In the genomic region with DNA sequence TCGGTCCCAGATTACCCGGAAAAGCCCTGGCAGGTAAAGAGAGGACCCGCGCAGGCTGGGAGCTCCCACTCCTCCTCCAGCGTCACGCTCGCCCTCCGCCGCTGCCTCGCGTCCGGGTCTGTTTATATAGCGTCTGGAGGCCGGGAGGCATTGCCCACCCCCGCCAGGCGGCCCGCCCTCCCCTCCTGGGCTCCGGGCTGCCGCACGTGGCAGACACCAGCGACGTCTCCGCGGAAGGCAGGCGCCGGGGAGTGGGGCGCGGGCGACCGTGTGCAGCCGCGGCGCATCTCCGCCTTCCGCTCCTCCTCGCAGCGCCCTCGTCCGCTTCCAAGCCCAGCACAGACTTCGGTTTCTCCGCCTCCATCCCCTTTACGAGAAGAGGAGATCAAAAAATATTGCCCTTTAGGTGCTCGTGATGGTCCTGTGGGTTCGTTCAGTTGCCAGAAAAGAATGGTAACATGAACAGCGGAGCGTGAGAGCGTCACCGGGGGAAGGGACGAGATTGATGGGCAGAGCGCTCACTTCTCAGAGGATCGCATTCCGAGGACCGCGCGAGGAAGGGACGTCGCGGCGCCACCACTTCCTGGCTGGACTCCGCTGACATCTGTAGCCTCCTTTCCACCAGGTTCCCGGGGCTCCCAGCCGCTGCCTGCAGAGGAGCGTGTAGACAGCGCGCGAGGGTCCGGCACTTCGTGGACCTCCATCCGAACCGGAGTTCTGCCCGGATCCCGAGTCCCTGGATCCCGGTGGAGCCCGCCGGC, we compare ENCODE assay signal across 8 cellular contexts. TPM values are rescaled to one million over a fixed set of nuclear protein-coding genes. Genes with fewer than 3 reads are reported as not detected.
DNase-seq lines count a peak whose midpoint lies in the region; ATAC-seq, FAIRE-seq and TF ChIP-seq lines count a peak whose summit lies in the region.

Gene GALNTL6, plus strand, starts transcription at position 210 of the 761 bp plus-strand sequence.

- H3K27me3 ChIP-seq in Karpas-422 (ENCODE audit: low read length): no peaks in the 10 kb centered on the region

- no peaks in the 10 kb centered on the region for H3K79me2 ChIP-seq in Karpas-422 (ENCODE audit: low read length)

- H2AFZ ChIP-seq in Karpas-422 (ENCODE audit: low read length): no peak within 1 kb of the TSS

- TF ChIP-seq EP300 in A549 (IDR thresholded peaks at IDR 0.05): no peak

- POLR2A ChIA-PET in A549 (lab: Yijun Ruan, JAX): no interaction called here

- CTCF ChIA-PET in A549 (lab: Yijun Ruan, JAX): no interaction called here

- no peak for TF ChIP-seq POLR2A in A549 (IDR thresholded peaks at IDR 0.05; ENCODE audit: low read length)

- no peak for FAIRE-seq in A549 (lab: Jason Lieb, UNC)

- no peak within 1 kb of the TSS for H3K9ac ChIP-seq in Karpas-422 (ENCODE audit: low read length)

- no peaks in the 10 kb centered on the region for H4K20me1 ChIP-seq in Karpas-422 (ENCODE audit: insufficient read depth, low read depth, low read length)

- H3K4me2 ChIP-seq in A549 (peak within 1 kb of the TSS; percentile 94), Karpas-422 (ENCODE audit: low read depth, low read length, poor library complexity, severe bottlenecking) (no peak within 1 kb of the TSS)

- H3K9me3 ChIP-seq in A549 (peaks cover 2% of the 10 kb centered on the region; the same call in 1 of the 3 replicates), Karpas-422 (ENCODE audit: low read length) (no peaks in the 10 kb centered on the region)

- H3K27ac ChIP-seq in A549 (peak within 1 kb of the TSS; percentile 35; a peak in 4 of 6 replicates), Karpas-422 (ENCODE audit: low read length) (no peak within 1 kb of the TSS)

- H3K4me3 ChIP-seq in A549 (peak within 1 kb of the TSS; percentile 60), fibroblast of villous mesenchyme (ENCODE audit: low read depth, low read length) (no peak within 1 kb of the TSS), Karpas-422 (ENCODE audit: low read length) (no peak within 1 kb of the TSS)

- H3K36me3 ChIP-seq in Karpas-422 (ENCODE audit: insufficient read depth, low read length): no peaks in the 10 kb centered on the region

- ATAC-seq in A549: peak; percentile 81 to 86
- peak; percentile 57 for ATAC-seq in GM21360 (IDR thresholded peaks at IDR 0.05; ENCODE audit: unreplicated experiment)

- DNase-seq in A549 (ENCODE audit: low read depth in 1 of 2, low spot score in 1 of 2) (peak in 1 of 2 experiments; percentile 6), NCI-H748 (lab: John Stamatoyannopoulos, UW; ENCODE audit: unreplicated experiment) (peak; percentile 75), fibroblast of villous mesenchyme (ENCODE audit: low read depth) (peak; percentile 1), retina (peak; percentile 84), Karpas-422 (no peak)
- DNase-seq in activated CD4-positive, alpha-beta T cell treated with anti-CD3 and anti-CD28 coated beads, Interleukin-2, amount 50 U/mL, for 4 hours: no peak
- no peak for DNase-seq in activated CD4-positive, alpha-beta T cell treated with anti-CD3 and anti-CD28 coated beads for 1 hour

- no peak for TF ChIP-seq RAD21 in A549 (conservative IDR thresholded peaks at IDR 0.05 in 1 of 2, IDR thresholded peaks at IDR 0.05 in 1 of 2)

- no peaks in the 10 kb centered on the region for H3K9me2 ChIP-seq in Karpas-422 (replicated peaks; ENCODE audit: insufficient read depth, low read length)

- TF ChIP-seq CTCF in A549 (IDR thresholded peaks at IDR 0.05) (no peak), fibroblast of villous mesenchyme (IDR thresholded peaks at IDR 0.05; ENCODE audit: insufficient read depth, low read depth, low read length) (no peak)

- H3K4me1 ChIP-seq in A549 (peaks cover 9% of the 10 kb centered on the region; the same call in 1 of the 3 replicates), Karpas-422 (ENCODE audit: low read length) (no peaks in the 10 kb centered on the region)

- 3% methylated on average over 22 of the region's 75 CpGs for WGBS in A549 (ENCODE audit: missing lambda C conversion rate)

TF ChIP-seq in A549, 52 proteins besides CTCF, POLR2A, EP300 and RAD21:
- TF ChIP-seq, protein P1, sequence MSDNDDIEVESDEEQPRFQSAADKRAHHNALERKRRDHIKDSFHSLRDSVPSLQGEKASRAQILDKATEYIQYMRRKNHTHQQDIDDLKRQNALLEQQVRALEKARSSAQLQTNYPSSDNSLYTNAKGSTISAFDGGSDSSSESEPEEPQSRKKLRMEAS (IDR thresholded peaks at IDR 0.05): peak; percentile 71; the same call in 1 of the 2 replicates
- TF ChIP-seq POLR2AphosphoS2 (conservative IDR thresholded peaks at IDR 0.05; ENCODE audit: low read length): no peak
- TF ChIP-seq PBX3 (IDR thresholded peaks at IDR 0.05): no peak
- no peak for TF ChIP-seq NPAS2 (CRISPR knock-in tag; IDR thresholded peaks at IDR 0.05; ENCODE audit: borderline replicate concordance)
- TF ChIP-seq, protein P2, sequence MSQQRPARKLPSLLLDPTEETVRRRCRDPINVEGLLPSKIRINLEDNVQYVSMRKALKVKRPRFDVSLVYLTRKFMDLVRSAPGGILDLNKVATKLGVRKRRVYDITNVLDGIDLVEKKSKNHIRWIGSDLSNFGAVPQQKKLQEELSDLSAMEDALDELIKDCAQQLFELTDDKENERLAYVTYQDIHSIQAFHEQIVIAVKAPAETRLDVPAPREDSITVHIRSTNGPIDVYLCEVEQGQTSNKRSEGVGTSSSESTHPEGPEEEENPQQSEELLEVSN (IDR thresholded peaks at IDR 0.05; ENCODE audit: borderline replicate concordance, low read depth): peak; percentile 75

RNA-seq across cellular contexts. Expression of gene GALNTL6, which starts in this region (rescaled TPM):
- 0.38 and 0.49 TPM in 2 replicates for polyA plus RNA-seq in A549 (2011; rRNA removed)
- 0.01 and 0.04 TPM in 2 replicates for polyA plus RNA-seq in A549 (2012; cell fraction: cytosol; rRNA removed)
- 0.07 TPM in 1 of 2 replicates, not detected in the other for polyA plus RNA-seq in A549 (2012; cell fraction: nucleus; rRNA removed)
- 0.06 to 0.13 TPM (median 0.08 TPM) in 3 replicates for polyA plus RNA-seq in A549 (2017; fragmentation: RNase III; extraction: RNeasy Plus Mini Kit Qiagen cat#74134 plus additional on column Dnase treatment)
- polyA minus RNA-seq in A549 (2011; rRNA and poly(A)+ RNA removed): 0.25 and 0.49 TPM in 2 replicates
- total RNA-seq in fibroblast of villous mesenchyme: not detected in 2 replicates
- total RNA-seq in Karpas-422 (2014; rRNA removed; shearing (Covaris generic); ENCODE audit: low replicate concordance): not detected in 2 replicates

Comparison
In these comparisons a context has a peak if more than half of its experiments do, and no peak if none do; other contexts are left out.
1. Peak in ATAC-seq, H3K4me3 ChIP-seq, H3K27ac ChIP-seq and H3K4me2 ChIP-seq in A549; RNA of the gene not detected or under 1 TPM.
2. Peak in DNase-seq in fibroblast of villous mesenchyme; RNA of the gene not detected or under 1 TPM.
3. DNase-seq: peak in NCI-H748 (single experiment) and retina (single experiment); none in Karpas-422 (single experiment), activated CD4-positive, alpha-beta T cell treated with anti-CD3 and anti-CD28 coated beads, Interleukin-2, amount 50 U/mL, for 4 hours (0 of 2) and activated CD4-positive, alpha-beta T cell treated with anti-CD3 and anti-CD28 coated beads for 1 hour (single experiment).